8 cellular contexts compared by ENCODE assay signal in genomic region chr3:4985330-4986174, GRCh38. TPM values are rescaled to one million over a fixed set of nuclear protein-coding genes. Genes with fewer than 3 reads are reported as not detected.
A peak's percentile ranks its signal among the peaks of the same experiment; 100 is the strongest.
DNase-seq lines count a peak whose midpoint lies in the region; ATAC-seq, FAIRE-seq and TF ChIP-seq lines count a peak whose summit lies in the region.

No MANE protein-coding gene starts in this region.

- TF ChIP-seq POLR2A in HepG2 (IDR thresholded peaks at IDR 0.05; ENCODE audit: insufficient read depth in 1 of 2, low read depth in 2 of 2, low read length in 2 of 2) = no peak
- no peak for TF ChIP-seq POLR2A in thyroid gland (IDR thresholded peaks at IDR 0.05)

- CTCF ChIA-PET in HepG2 (lab: Yijun Ruan, JAX; ENCODE audit: low intra/inter-chr PET ratio, low total read pairs) = no interaction called here

- no peaks in the 10 kb centered on the region for H3K9me3 ChIP-seq in BLaER1 treated with 17β-estradiol and CSF1 and Interleukin-3, amounts not matched to agents 10 nM and 100 nM (replicated peaks in 1 of 11)
- no peaks in the 10 kb centered on the region for H3K9me3 ChIP-seq in HepG2 (ENCODE audit: low read length)
- no peaks in the 10 kb centered on the region for H3K9me3 ChIP-seq in thyroid gland

- peak overlapping the region in 2 of 10 experiments; percentile 49 to 61; a peak in 5 of 20 replicates for H3K4me3 ChIP-seq in BLaER1 treated with 17β-estradiol and CSF1 and Interleukin-3, amounts not matched to agents 10 nM and 100 nM
- H3K4me3 ChIP-seq in astrocyte of the spinal cord (ENCODE audit: low read depth, low read length) = no peak overlapping the region
- H3K4me3 ChIP-seq in HepG2 (replicated peaks in 1 of 3; ENCODE audit: insufficient read depth in 1 of 3, low read depth in 2 of 3, low read length in 3 of 3) = peak overlapping the region in 2 of 3 experiments; percentile 24 to 54; a peak in 5 of 6 replicates
- no peak overlapping the region for H3K4me3 ChIP-seq in thyroid gland (replicated peaks in 1 of 3)

- BruUV-seq in HepG2 (replicated peaks; lab: Mats Ljungman, UMichigan) = no TSS peak

- ATAC-seq in HepG2 (peak; percentile 76), GM21515 (IDR thresholded peaks at IDR 0.05; ENCODE audit: unreplicated experiment) (no peak), HG03457 (IDR thresholded peaks at IDR 0.05; ENCODE audit: unreplicated experiment) (no peak), GM19455 (IDR thresholded peaks at IDR 0.05; ENCODE audit: unreplicated experiment) (no peak)

- FAIRE-seq in HepG2 (lab: Jason Lieb, UNC) = no peak

- POLR2A ChIA-PET in HepG2 (lab: Yijun Ruan, JAX) = interaction anchor here (1.0 to 1.2 kb wide), 2 partner anchors 8 to 16 kb away, joined by 3 to 5 read pairs; no protein-coding TSS in a partner anchor

- TF ChIP-seq EP300 in HepG2 (IDR thresholded peaks at IDR 0.05; ENCODE audit: low read depth in 2 of 2, low read length in 2 of 2) (no peak), HepG2 (CRISPR knock-in tag; IDR thresholded peaks at IDR 0.05; ENCODE audit: borderline replicate concordance) (no peak)

- H3K4me1 ChIP-seq in BLaER1 treated with 17β-estradiol and CSF1 and Interleukin-3, amounts not matched to agents 10 nM and 100 nM = peaks cover 84 to 100% (median 96%) of the 10 kb centered on the region in 10 experiments
- H3K4me1 ChIP-seq in HepG2 (ENCODE audit: insufficient read depth, low read length) (peaks cover 66% of the 10 kb centered on the region), thyroid gland (peaks cover 45 to 77% of the 10 kb centered on the region in 2 donors)

- peak overlapping the region in 4 of 11 experiments; percentile 76 to 84 (median 83); a peak in 5 of 22 replicates for H3K9ac ChIP-seq in BLaER1 treated with 17β-estradiol and CSF1 and Interleukin-3, amounts not matched to agents 10 nM and 100 nM
- H3K9ac ChIP-seq in HepG2 (ENCODE audit: insufficient read depth, low read depth, low read length) = peak overlapping the region; percentile 42; the same call in 1 of the 2 replicates

- H3K36me3 ChIP-seq in BLaER1 treated with 17β-estradiol and CSF1 and Interleukin-3, amounts not matched to agents 10 nM and 100 nM = peaks cover 5 to 47% (median 24%) of the 10 kb centered on the region in 11 experiments; a peak in 20 of 22 replicates
- H3K36me3 ChIP-seq in HepG2 (replicated peaks in 1 of 2; ENCODE audit: control insufficient read depth in 1 of 2, insufficient read depth in 2 of 2, low read length in 2 of 2) (peaks cover 9 to 31% of the 10 kb centered on the region in 2 experiments), thyroid gland (no peaks in the 10 kb centered on the region)

- no peak overlapping the region for H2AFZ ChIP-seq in HepG2 (ENCODE audit: low read length)

- in situ Hi-C loops in astrocyte of the spinal cord (cut with HindIII; ENCODE audit: low sequenced_read_pairs) = loop anchor here (25.0 kb wide), 1 partner anchor 273 kb away; no protein-coding TSS in a partner anchor
- in situ Hi-C loops in HepG2 (cut with HindIII; ENCODE audit: extremely low pct_ligation_motif_present, low pct_unique_long_range_greater_than_20kb) = no loop called here

- intact Hi-C loops in HepG2 (cut with micrococcal nuclease; ENCODE audit: unreplicated experiment) (loop anchor here (2.0 to 10.0 kb wide), 2 partner anchors 41 to 199 kb away; partner anchors contain the start of gene EDEM1), thyroid gland (cut with DNase I) (no loop called here)

- H3K27me3 ChIP-seq in BLaER1 treated with 17β-estradiol and CSF1 and Interleukin-3, amounts not matched to agents 10 nM and 100 nM = peaks cover 0 to 28% (median 0%) of the 10 kb centered on the region in 11 experiments; a peak in 6 of 22 replicates
- H3K27me3 ChIP-seq in HepG2 (ENCODE audit: control insufficient read depth in 1 of 2, insufficient read depth in 2 of 2, low read length in 2 of 2) = no peaks in the 10 kb centered on the region; a peak in 1 of 5 replicates
- H3K27me3 ChIP-seq in thyroid gland = no peaks in the 10 kb centered on the region

- H3K27ac ChIP-seq in BLaER1 treated with 17β-estradiol and CSF1 and Interleukin-3, amounts not matched to agents 10 nM and 100 nM = peak overlapping the region in 3 of 11 experiments; percentile 79 to 86 (median 86); a peak in 6 of 22 replicates
- H3K27ac ChIP-seq in HepG2 (ENCODE audit: extremely low read length, insufficient read depth, low read length) (peak overlapping the region; percentile 66), thyroid gland (peak overlapping the region; percentile 93 to 100 (median 98))

- TF ChIP-seq RAD21 in HepG2 (CRISPR knock-in tag; IDR thresholded peaks at IDR 0.05) = 0 out of 2 replicates have a peak, but pooled peaks have one; percentile 11

- 23% methylated on average over 9 of the region's 10 CpGs for WGBS in HepG2 (ENCODE audit: low lambda C conversion rate)
- WGBS in thyroid gland, 2 donors = 74 to 78% methylated on average over 10 of the region's 10 CpGs

- TF ChIP-seq CTCF in astrocyte of the spinal cord (IDR thresholded peaks at IDR 0.05; ENCODE audit: low read depth, low read length) (no peak), HepG2 (CRISPR knock-in tag; IDR thresholded peaks at IDR 0.05) (peak; percentile 16; the same call in 1 of the 2 replicates), thyroid gland (IDR thresholded peaks at IDR 0.05) (no peak)

- peaks cover 41% of the 10 kb centered on the region for H3K79me2 ChIP-seq in HepG2 (ENCODE audit: insufficient read depth, low read length)

- H3K4me2 ChIP-seq in BLaER1 treated with 17β-estradiol and CSF1 and Interleukin-3, amounts not matched to agents 10 nM and 100 nM = peak overlapping the region; percentile 88 to 99 (median 94)
- peak overlapping the region; percentile 91 for H3K4me2 ChIP-seq in HepG2 (ENCODE audit: low read depth, low read length)

- DNase-seq in LHCN-M2 (ENCODE audit: low read depth) (peak; percentile 57), astrocyte of the spinal cord (ENCODE audit: low read depth, low spot score) (peak; percentile 82), HepG2 (ENCODE audit: low spot score) (peak; percentile 83), thyroid gland (peak; percentile 25 to 29)

- peaks cover 41 to 57% (median 55%) of the 10 kb centered on the region in 11 experiments for H4K20me1 ChIP-seq in BLaER1 treated with 17β-estradiol and CSF1 and Interleukin-3, amounts not matched to agents 10 nM and 100 nM
- H4K20me1 ChIP-seq in HepG2 (ENCODE audit: insufficient read depth, low read length) = peaks cover 35% of the 10 kb centered on the region

TF ChIP-seq in HepG2, 621 proteins besides CTCF, POLR2A, EP300 and RAD21 (continues in another document):
- peak; percentile 27; the same call in 1 of the 2 replicates for TF ChIP-seq CBFB (CRISPR knock-in tag; IDR thresholded peaks at IDR 0.05)
- peak; percentile 62 for TF ChIP-seq POLR2AphosphoS5 (IDR thresholded peaks at IDR 0.05; ENCODE audit: low read depth, low read length)
- TF ChIP-seq ZSCAN31 (CRISPR knock-in tag; IDR thresholded peaks at IDR 0.05; ENCODE audit: low read depth) = 0 out of 2 replicates have a peak, but pooled peaks have one; percentile 30
- peak; percentile 61 for TF ChIP-seq KDM2A (CRISPR knock-in tag; IDR thresholded peaks at IDR 0.05; ENCODE audit: borderline replicate concordance, low read depth)
- TF ChIP-seq ZNF18 (CRISPR knock-in tag; IDR thresholded peaks at IDR 0.05; ENCODE audit: insufficient replicate concordance) = peak; percentile 70

RNA-seq across cellular contexts. Expression of gene BHLHE40, which starts 6.3 kb away (rescaled TPM):
- total RNA-seq in LHCN-M2 (2014; rRNA removed) = 19.8 and 21.0 TPM in 2 replicates
- 32.6 TPM for polyA plus RNA-seq in LHCN-M2 (2012)
- total RNA-seq in HepG2 (2016; rRNA removed; fragmentation: Illumina TruSeq; extraction: Trizol) = 1.8 and 2.6 TPM in 2 replicates
- 0.44 and 0.61 TPM in 2 replicates for total RNA-seq in HepG2 (2016; cell fraction: cytosol; rRNA removed; fragmentation: Illumina TruSeq; extraction: Trizol; ENCODE audit: low read depth)
- 2.3 and 2.7 TPM in 2 replicates for total RNA-seq in HepG2 (2016; cell fraction: insoluble cytoplasmic fraction; rRNA removed; fragmentation: Illumina TruSeq; extraction: Trizol)
- 1.5 TPM in 2 replicates for total RNA-seq in HepG2 (2016; cell fraction: membrane; rRNA removed; fragmentation: Illumina TruSeq; extraction: Trizol)
- total RNA-seq in HepG2 (2016; cell fraction: nucleus; rRNA removed; fragmentation: Illumina TruSeq; extraction: Trizol) = 3.0 and 4.3 TPM in 2 replicates
- polyA plus RNA-seq in HepG2 (2011; rRNA removed) = 51.0 and 60.0 TPM in 2 replicates
- polyA plus RNA-seq in HepG2 (2011; cell fraction: cytosol; rRNA removed) = 29.3 and 36.0 TPM in 2 replicates
- polyA plus RNA-seq in HepG2 (2011; cell fraction: nucleus; rRNA removed) = 35.5 and 51.8 TPM in 2 replicates
- polyA plus RNA-seq in HepG2 (2012) = 145 and 159 TPM in 2 replicates
- 0.21 and 0.42 TPM in 2 replicates for polyA plus RNA-seq in HepG2 (2016; cell fraction: cytosol; fragmentation: Illumina TruSeq; extraction: Trizol; ENCODE audit: low read depth)
- 3.5 and 4.1 TPM in 2 replicates for polyA plus RNA-seq in HepG2 (2016; cell fraction: insoluble cytoplasmic fraction; fragmentation: Illumina TruSeq; extraction: Trizol; ENCODE audit: low read depth)
- polyA plus RNA-seq in HepG2 (2016; cell fraction: membrane; fragmentation: Illumina TruSeq; extraction: Trizol; ENCODE audit: low read depth) = 0.93 and 1.1 TPM in 2 replicates
- polyA plus RNA-seq in HepG2 (2016; cell fraction: nucleus; fragmentation: Illumina TruSeq; extraction: Trizol; ENCODE audit: insufficient read depth, low read depth) = 5.9 and 7.0 TPM in 2 replicates
- polyA minus RNA-seq in HepG2 (2011; rRNA and poly(A)+ RNA removed; ENCODE audit: low replicate concordance) = 17.6 and 68.5 TPM in 2 replicates
- polyA minus RNA-seq in HepG2 (2011; cell fraction: cytosol; rRNA and poly(A)+ RNA removed) = 59.1 and 63.2 TPM in 2 replicates
- 23.0 and 31.6 TPM in 2 replicates for polyA minus RNA-seq in HepG2 (2011; cell fraction: nucleus; rRNA and poly(A)+ RNA removed)
- total RNA-seq in thyroid gland = 10 to 100 TPM; 13.1 to 28.5 (median 20.2) TPM

Comparison
In these comparisons a context has a peak if more than half of its experiments do, and no peak if none do; other contexts are left out.
1. H3K4me3 ChIP-seq: peak in HepG2 (2 of 3); none in astrocyte of the spinal cord (single experiment) and thyroid gland (0 of 3).
2. DNase-seq: peak in every context shown above with its lines; median percentile 83 in HepG2; 82 in astrocyte of the spinal cord; 57 in LHCN-M2; 27 in thyroid gland.